ENCODE assay signal across 21 cellular contexts in genomic region chr14:104387385-104388010, GRCh38.
DNase-seq lines count a peak whose midpoint lies in the region; ATAC-seq and TF ChIP-seq lines count a peak whose summit lies in the region.
"Had no signal": no experiment of that assay in that cellular context is flagged by ENCODE, and none has a peak within 500 bp of the region (broad histone marks: within the 10 kb centered on the region; RNA-seq: fewer than 3 reads in every experiment).

No MANE protein-coding gene starts in this region.

- TF ChIP-seq POLR2A in Peyer's patch (IDR thresholded peaks at IDR 0.05) (no peak), stomach (IDR thresholded peaks at IDR 0.05) (no peak)

- TF ChIP-seq EP300 in stomach (IDR thresholded peaks at IDR 0.05): no peak

- peaks cover 0 to 13% (median 0%) of the 10 kb centered on the region in 4 donors for H3K4me1 ChIP-seq in Peyer's patch
- peaks cover 0 to 8% (median 0%) of the 10 kb centered on the region in 4 donors for H3K4me1 ChIP-seq in stomach
- H3K4me1 ChIP-seq: right lobe of liver had no signal

- DNase-seq in activated CD8-positive, alpha-beta memory T cell treated with anti-CD3 and anti-CD28 coated beads for 24 hours: peak; percentile 50
- no peak for DNase-seq in activated CD8-positive, alpha-beta memory T cell treated with anti-CD3 and anti-CD28 coated beads, Interleukin-2, amount 50 U/mL, for 4 hours
- DNase-seq in Peyer's patch (peak in 2 of 3 donors; percentile 22 to 40), left lobe of liver (ENCODE audit: low spot score) (peak; percentile 26), stomach (peak; percentile 22), NCI-H510A (lab: John Stamatoyannopoulos, UW) (no peak)
- DNase-seq in activated CD4-positive, alpha-beta T cell treated with anti-CD3 and anti-CD28 coated beads for 36 hours: no peak
- DNase-seq: 8988T; activated CD4-positive, alpha-beta T cell treated with anti-CD3 and anti-CD28 coated beads for 48 hours; activated T-cell treated with anti-CD3 and anti-CD28 coated beads, Interleukin-2, amount 50 U/mL, for 1 hour; midbrain; NCI-H1417 treated with DMSO at 0.1 percent for 48 hours; NCI-H774; PC-3; stimulated activated CD4-positive, alpha-beta T cell treated with anti-CD3 and anti-CD28 coated beads, Interleukin-1b, Interleukin-23, amount 100 ng/mL, for 48 hours; T1000 had no signal

- H3K27me3 ChIP-seq in Peyer's patch (no peaks in the 10 kb centered on the region), stomach (peaks cover 0 to 33% (median 8%) of the 10 kb centered on the region in 3 donors)
- H3K27me3 ChIP-seq: hepatocyte, right lobe of liver had no signal

- peaks cover 38% of the 10 kb centered on the region for H3K4me1 Mint-ChIP-seq in activated CD4-positive, alpha-beta T cell treated with anti-CD3 and anti-CD28 coated beads for 36 hours

- no peaks in the 10 kb centered on the region for H3K9me3 ChIP-seq in Peyer's patch
- no peaks in the 10 kb centered on the region for H3K9me3 ChIP-seq in stomach
- H3K9me3 ChIP-seq: right lobe of liver, SK-N-SH, thoracic aorta had no signal

- H3K36me3 ChIP-seq in Peyer's patch: no peaks in the 10 kb centered on the region
- no peaks in the 10 kb centered on the region for H3K36me3 ChIP-seq in stomach
- H3K36me3 ChIP-seq: right lobe of liver, thoracic aorta had no signal

- H3K9me3 Mint-ChIP-seq in activated CD4-positive, alpha-beta T cell treated with anti-CD3 and anti-CD28 coated beads for 36 hours (ENCODE audit: low read depth): no peaks in the 10 kb centered on the region

- no peak overlapping the region for H3K27ac Mint-ChIP-seq in activated CD4-positive, alpha-beta T cell treated with anti-CD3 and anti-CD28 coated beads for 36 hours

- TF ChIP-seq CTCF in Peyer's patch (IDR thresholded peaks at IDR 0.05): no peak
- TF ChIP-seq CTCF in stomach (IDR thresholded peaks at IDR 0.05): no peak

- ATAC-seq in left lobe of liver (no peak), GM19023 (IDR thresholded peaks at IDR 0.05; ENCODE audit: unreplicated experiment) (no peak)
- no peak for ATAC-seq in activated CD4-positive, alpha-beta T cell treated with anti-CD3 and anti-CD28 coated beads for 36 hours
- ATAC-seq: PC-3, right lobe of liver had no signal

- intact Hi-C loops in stomach (cut with DNase I; ENCODE audit: low total_unique reads): no loop called here
- intact Hi-C loops in activated CD4-positive, alpha-beta T cell treated with anti-CD3 and anti-CD28 coated beads for 36 hours (cut with DNase I, micrococcal nuclease): no loop called here

- 89 to 92% (median 91%) methylated on average over 10 to 17 of the region's 17 CpGs for WGBS in stomach, 5 donors

- H3K27ac ChIP-seq in Peyer's patch (no peak overlapping the region), stomach (no peak overlapping the region)
- H3K27ac ChIP-seq: hepatocyte, right lobe of liver, thoracic aorta had no signal

- H3K36me3 Mint-ChIP-seq in activated CD4-positive, alpha-beta T cell treated with anti-CD3 and anti-CD28 coated beads for 36 hours (ENCODE audit: low read depth): no peaks in the 10 kb centered on the region

- H3K27me3 Mint-ChIP-seq in activated CD4-positive, alpha-beta T cell treated with anti-CD3 and anti-CD28 coated beads for 36 hours: no peaks in the 10 kb centered on the region

- CTCF ChIA-PET in activated CD4-positive, alpha-beta T cell treated with anti-CD3 and anti-CD28 coated beads for 36 hours (lab: Charles Lee): no interaction called here

- H3K4me3 ChIP-seq in Peyer's patch (no peak overlapping the region), stomach (no peak overlapping the region)
- H3K4me3 ChIP-seq: hepatocyte, right lobe of liver, thoracic aorta had no signal

- POLR2A ChIA-PET in activated CD4-positive, alpha-beta T cell treated with anti-CD3 and anti-CD28 coated beads for 36 hours (lab: Charles Lee): no interaction called here

- H3K4me3 Mint-ChIP-seq in activated CD4-positive, alpha-beta T cell treated with anti-CD3 and anti-CD28 coated beads for 36 hours: no peak overlapping the region

Comparison
In these comparisons a context has a peak if more than half of its experiments do, and no peak if none do; other contexts are left out.
1. DNase-seq: peak in activated CD8-positive, alpha-beta memory T cell treated with anti-CD3 and anti-CD28 coated beads for 24 hours (single experiment), Peyer's patch (2 of 3), left lobe of liver (single experiment) and stomach (single experiment); none in activated CD8-positive, alpha-beta memory T cell treated with anti-CD3 and anti-CD28 coated beads, Interleukin-2, amount 50 U/mL, for 4 hours (single experiment), activated CD4-positive, alpha-beta T cell treated with anti-CD3 and anti-CD28 coated beads for 36 hours (single experiment) and NCI-H510A (single experiment).